ENCODE assay signal across 1 cellular context in genomic region chr7:127983804-127984332, GRCh38.
TF ChIP-seq lines count a peak whose summit lies in the region.

No MANE protein-coding gene starts in this region.

TF ChIP-seq in K562, 482 proteins besides CTCF, POLR2A, EP300 and RAD21 (continued from another document and continues in another):
- TF ChIP-seq GATA2 (CRISPR knock-in tag; IDR thresholded peaks at IDR 0.05) (peak; percentile 58; the same call in 1 of the 2 replicates), ZKSCAN1 (IDR thresholded peaks at IDR 0.05; ENCODE audit: low read depth, low read length) (no peak), ARID2 (IDR thresholded peaks at IDR 0.05) (no peak), CREB3L1 (IDR thresholded peaks at IDR 0.05; ENCODE audit: borderline replicate concordance, low read depth) (no peak), GABPA (tag; conservative IDR thresholded peaks at IDR 0.05; ENCODE audit: low read depth) (no peak), EZH2 (IDR thresholded peaks at IDR 0.05; ENCODE audit: borderline replicate concordance, low read depth, low read length) (no peak), CSDE1 (IDR thresholded peaks at IDR 0.05) (no peak), IFI16 (CRISPR knock-in tag; IDR thresholded peaks at IDR 0.05) (no peak), PHTF2 (CRISPR knock-in tag; IDR thresholded peaks at IDR 0.05) (no peak), SRF (CRISPR knock-in tag; IDR thresholded peaks at IDR 0.05) (peak in 1 of 2 experiments; percentile 91; a peak in 2 of 4 replicates), TEAD4 (IDR thresholded peaks at IDR 0.05; ENCODE audit: low read length) (peak; percentile 77), TEAD4 (CRISPR knock-in tag; IDR thresholded peaks at IDR 0.05; ENCODE audit: borderline replicate concordance) (no peak), MTA2 (IDR thresholded peaks at IDR 0.05; ENCODE audit: low read depth) (peak; percentile 26; the same call in 1 of the 2 replicates), TRIM24 (IDR thresholded peaks at IDR 0.05) (no peak; a peak in 1 of 4 replicates), GTF2F1 (IDR thresholded peaks at IDR 0.05; ENCODE audit: low read depth, low read length) (no peak), TGIF2 (CRISPR knock-in tag; IDR thresholded peaks at IDR 0.05) (no peak), MYC (IDR thresholded peaks at IDR 0.05; ENCODE audit: low read depth, low read length) (peak; percentile 57; the same call in 1 of the 2 replicates), MYC (CRISPR knock-in tag; IDR thresholded peaks at IDR 0.05; ENCODE audit: borderline replicate concordance, low read depth) (no peak), POU5F1 (IDR thresholded peaks at IDR 0.05; ENCODE audit: borderline replicate concordance, low read depth, low read length, partially characterized antibody) (no peak), PHF20 (IDR thresholded peaks at IDR 0.05; ENCODE audit: partially characterized antibody) (peak; percentile 15), MNT (conservative IDR thresholded peaks at IDR 0.05) (peak in 1 of 2 experiments; percentile 48; a peak in 1 of 4 replicates), FOXM1 (IDR thresholded peaks at IDR 0.05; ENCODE audit: low read depth) (0 out of 2 replicates have a peak, but pooled peaks have one; percentile 18), FOXM1 (CRISPR knock-in tag; IDR thresholded peaks at IDR 0.05; ENCODE audit: low read depth) (no peak), MAFF (IDR thresholded peaks at IDR 0.05; ENCODE audit: low read length) (peak; percentile 28), ZNF398 (CRISPR knock-in tag; IDR thresholded peaks at IDR 0.05) (no peak), ZNF592 (IDR thresholded peaks at IDR 0.05) (0 out of 2 replicates have a peak, but pooled peaks have one; percentile 38), C11orf30 (IDR thresholded peaks at IDR 0.05; ENCODE audit: low read depth) (peak; percentile 32; the same call in 1 of the 2 replicates), THRB (CRISPR knock-in tag; conservative IDR thresholded peaks at IDR 0.05) (no peak), ETS2 (tag; IDR thresholded peaks at IDR 0.05; ENCODE audit: borderline replicate concordance, poor library complexity, severe bottlenecking) (no peak), FOXO4 (CRISPR knock-in tag; IDR thresholded peaks at IDR 0.05) (no peak), CBFA2T3 (IDR thresholded peaks at IDR 0.05) (peak; percentile 70), PRPF4 (IDR thresholded peaks at IDR 0.05; ENCODE audit: insufficient read depth, low read depth, low read length, poor library complexity, severe bottlenecking) (no peak), TRIM25 (IDR thresholded peaks at IDR 0.05; ENCODE audit: borderline replicate concordance) (no peak), SP1 (CRISPR knock-in tag; IDR thresholded peaks at IDR 0.05) (no peak), CBFA2T2 (conservative IDR thresholded peaks at IDR 0.05) (peak; percentile 45; the same call in 1 of the 2 replicates), NR2C2 (CRISPR knock-in tag; IDR thresholded peaks at IDR 0.05) (no peak), NR2C2 (tag; IDR thresholded peaks at IDR 0.05) (no peak), ID3 (CRISPR knock-in tag; IDR thresholded peaks at IDR 0.05) (no peak), ID3 (tag; IDR thresholded peaks at IDR 0.05) (no peak), PKNOX1 (IDR thresholded peaks at IDR 0.05) (peak; percentile 30)
